Comparison of ENCODE assay signal across 8 cellular contexts in genomic region chr22:43104056-43104625, GRCh38. TPM values are rescaled to one million over a fixed set of nuclear protein-coding genes. Genes with fewer than 3 reads are reported as not detected.
A peak's percentile ranks its signal among the peaks of the same experiment; 100 is the strongest.
DNase-seq lines count a peak whose midpoint lies in the region; ATAC-seq, FAIRE-seq and TF ChIP-seq lines count a peak whose summit lies in the region.
"Not testable (repeated sequence)": the region's sequence is repeated elsewhere in the genome, so short reads cannot be mapped to it uniquely, and the experiment has no call there.

No MANE protein-coding gene starts in this region.

- not testable (repeated sequence) for TF ChIP-seq CTCF in NB4 (IDR thresholded peaks at IDR 0.05; ENCODE audit: low read depth, low read length); pancreas (IDR thresholded peaks at IDR 0.05)

- ATAC-seq in pancreas = peak; percentile 52 to 88 (median 68)

- H3K27me3 Mint-ChIP-seq in activated T-cell treated with anti-CD3 and anti-CD28 coated beads, Interleukin-2, amount 50 U/mL, for 24 hours = not testable (repeated sequence)
- peaks cover 18% of the 10 kb centered on the region for H3K27me3 Mint-ChIP-seq in dendritic cell treated with granulocyte-macrophage colony-stimulating factor and Interleukin-4, amounts not matched to agents 40 ng/mL and 50 ng/mL, for 4 days

- H3K9me3 Mint-ChIP-seq in activated T-cell treated with anti-CD3 and anti-CD28 coated beads, Interleukin-2, amount 50 U/mL, for 24 hours; dendritic cell treated with granulocyte-macrophage colony-stimulating factor and Interleukin-4, amounts not matched to agents 40 ng/mL and 50 ng/mL, for 4 days: not testable (repeated sequence)

- not testable (repeated sequence) for H3K9me3 ChIP-seq in pancreas

- 44 to 49% methylated on average over 15 of the region's 15 CpGs for WGBS in pancreas, 2 donors

- TF ChIP-seq POLR2A in NB4 (IDR thresholded peaks at IDR 0.05; ENCODE audit: extremely low read depth, insufficient read length) = not testable (repeated sequence)

- H3K4me1 Mint-ChIP-seq in activated T-cell treated with anti-CD3 and anti-CD28 coated beads, Interleukin-2, amount 50 U/mL, for 24 hours (ENCODE audit: low read depth) = peaks cover 14% of the 10 kb centered on the region
- H3K4me1 Mint-ChIP-seq in dendritic cell treated with granulocyte-macrophage colony-stimulating factor and Interleukin-4, amounts not matched to agents 40 ng/mL and 50 ng/mL, for 4 days (ENCODE audit: low read depth) = peaks cover 22% of the 10 kb centered on the region

- not testable (repeated sequence) for H3K36me3 Mint-ChIP-seq in activated T-cell treated with anti-CD3 and anti-CD28 coated beads, Interleukin-2, amount 50 U/mL, for 24 hours (ENCODE audit: low read depth); dendritic cell treated with granulocyte-macrophage colony-stimulating factor and Interleukin-4, amounts not matched to agents 40 ng/mL and 50 ng/mL, for 4 days (ENCODE audit: low read depth)

- not testable (repeated sequence) for H3K27ac ChIP-seq in pancreas

- not testable (repeated sequence) for H3K36me3 ChIP-seq in pancreas

- H3K27ac Mint-ChIP-seq in activated T-cell treated with anti-CD3 and anti-CD28 coated beads, Interleukin-2, amount 50 U/mL, for 24 hours = peak overlapping the region; percentile 14
- peak overlapping the region; percentile 73 for H3K27ac Mint-ChIP-seq in dendritic cell treated with granulocyte-macrophage colony-stimulating factor and Interleukin-4, amounts not matched to agents 40 ng/mL and 50 ng/mL, for 4 days

- not testable (repeated sequence) for H3K4me1 ChIP-seq in pancreas

- intact Hi-C loops in dendritic cell treated with granulocyte-macrophage colony-stimulating factor and Interleukin-4, amounts not matched to agents 40 ng/mL and 50 ng/mL, for 4 days (cut with micrococcal nuclease); pancreas (cut with DNase I): not testable (repeated sequence)

- FAIRE-seq in GM18507 (lab: Jason Lieb, UNC) (peak; percentile 76), urothelium cell line (lab: Jason Lieb, UNC) (peak; percentile 71)
- not testable (repeated sequence) for FAIRE-seq in pancreas (lab: Jason Lieb, UNC)

- peak overlapping the region; percentile 17 for H3K4me3 ChIP-seq in NB4 (ENCODE audit: low read depth, low read length)
- H3K4me3 ChIP-seq in pancreas = not testable (repeated sequence)

- not testable (repeated sequence) for DNase-seq in GM18507 (ENCODE audit: extremely low spot score, insufficient read length, low read depth); activated T-cell treated with anti-CD3 and anti-CD28 coated beads, Interleukin-2, amount 50 U/mL, for 24 hours; urothelium cell line (ENCODE audit: low spot score)
- peak; percentile 84 for DNase-seq in NB4 (ENCODE audit: low read depth)
- peak in 3 of 5 experiments; percentile 12 to 79 (median 28) for DNase-seq in T-helper 2 cell
- DNase-seq in kidney tubule cell (ENCODE audit: low spot score) = peak; percentile 79
- DNase-seq in pancreas = peak in 2 of 6 donors; percentile 59 to 66

- H3K4me3 Mint-ChIP-seq in activated T-cell treated with anti-CD3 and anti-CD28 coated beads, Interleukin-2, amount 50 U/mL, for 24 hours; dendritic cell treated with granulocyte-macrophage colony-stimulating factor and Interleukin-4, amounts not matched to agents 40 ng/mL and 50 ng/mL, for 4 days: not testable (repeated sequence)

- H3K27me3 ChIP-seq in pancreas = not testable (repeated sequence)

RNA-seq across cellular contexts. Expression of gene BIK, which starts 6.4 kb away (rescaled TPM):
- total RNA-seq in pancreas = 1 to 10 TPM in 4 of 6 donors, under 1 TPM in 2; 0.97 to 8.4 (median 1.4) TPM
- polyA plus RNA-seq in pancreas = 1 to 10 TPM; 4.5 to 5.2 TPM

RNA-seq across cellular contexts. Expression of gene TTLL1, which starts 14.9 kb away (rescaled TPM):
- 1 to 10 TPM; 1.5 to 4.5 (median 2.0) TPM for total RNA-seq in pancreas
- 1 to 10 TPM; 2.6 to 5.1 TPM for polyA plus RNA-seq in pancreas

RNA-seq across cellular contexts. Expression of gene MCAT, which starts 39.1 kb away (rescaled TPM):
- total RNA-seq in pancreas = 10 to 100 TPM in 3 of 6 donors, 1 to 10 TPM in 3; 7.0 to 12.8 (median 9.6) TPM
- 10 to 100 TPM; 13.7 to 14.1 TPM for polyA plus RNA-seq in pancreas

RNA-seq across cellular contexts. Expression of gene TSPO, which starts 47.2 kb away (rescaled TPM):
- total RNA-seq in pancreas = 10 to 100 TPM; 24.2 to 63.2 (median 34.7) TPM
- 10 to 100 TPM; 62.4 to 79.6 TPM for polyA plus RNA-seq in pancreas
